Comparison of ENCODE assay signal across 26 cellular contexts in the genomic region with DNA sequence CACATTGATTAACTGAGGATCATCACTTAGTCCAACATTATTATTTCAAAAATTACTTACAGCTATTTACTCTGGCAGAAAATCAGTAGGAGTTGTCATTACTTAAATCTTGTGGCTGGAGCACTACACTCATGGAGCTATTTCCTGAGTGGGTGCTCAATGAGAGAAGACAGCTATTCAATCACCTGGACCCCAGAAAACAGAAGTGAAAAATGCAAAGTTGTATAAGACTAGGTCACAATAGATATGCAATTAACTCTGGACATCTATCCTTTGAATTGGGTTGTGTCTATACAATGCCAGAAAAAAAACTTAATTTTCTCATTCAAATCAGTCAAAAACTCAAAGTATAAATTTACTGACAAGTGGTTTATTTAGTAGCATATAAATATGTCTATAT.
DNase-seq lines count a peak whose midpoint lies in the region; ATAC-seq and TF ChIP-seq lines count a peak whose summit lies in the region.
"Had no signal": no experiment of that assay in that cellular context is flagged by ENCODE, and none has a peak within 500 bp of the region (broad histone marks: within the 10 kb centered on the region; RNA-seq: fewer than 3 reads in every experiment).

No MANE protein-coding gene starts in this region.

- H3K4me1 ChIP-seq in aorta (ENCODE audit: control insufficient read depth in 1 of 2, insufficient read depth in 2 of 2, low read length in 2 of 2) = no peaks in the 10 kb centered on the region
- H3K4me1 ChIP-seq: body of pancreas, sigmoid colon, transverse colon had no signal

- no peak for TF ChIP-seq CTCF in coronary artery (IDR thresholded peaks at IDR 0.05)

- peaks cover 1% of the 10 kb centered on the region for H3K9me3 ChIP-seq in aorta (ENCODE audit: control insufficient read depth, low read length)
- H3K9me3 ChIP-seq: body of pancreas, MG63, sigmoid colon, transverse colon had no signal

- peak; percentile 70 for ATAC-seq in GM21786 (IDR thresholded peaks at IDR 0.05; ENCODE audit: unreplicated experiment)
- peak; percentile 85 for ATAC-seq in HG03135 (IDR thresholded peaks at IDR 0.05; ENCODE audit: unreplicated experiment)
- ATAC-seq in HG02840 (IDR thresholded peaks at IDR 0.05; ENCODE audit: low FRiP score, unreplicated experiment) = no peak
- ATAC-seq in aorta (ENCODE audit: low FRiP score) = no peak
- ATAC-seq: body of pancreas, left lobe of liver had no signal

- H3K27ac ChIP-seq in coronary artery (no peak overlapping the region), aorta (ENCODE audit: low read depth in 1 of 2, low read length in 2 of 2) (no peak overlapping the region)
- H3K27ac ChIP-seq: 22Rv1, body of pancreas, RWPE1, sigmoid colon, transverse colon had no signal

- no peaks in the 10 kb centered on the region for H3K4me1 Mint-ChIP-seq in activated naive CD4-positive, alpha-beta T cell treated with anti-CD3 and anti-CD28 coated beads, Interleukin-2, amount 50 U/mL, for 24 hours
- H3K4me1 Mint-ChIP-seq: activated naive CD8-positive, alpha-beta T cell treated with anti-CD3 and anti-CD28 coated beads for 36 hours; IgD-negative memory B cell; nephron had no signal

- H3K36me3 Mint-ChIP-seq in activated naive CD4-positive, alpha-beta T cell treated with anti-CD3 and anti-CD28 coated beads, Interleukin-2, amount 50 U/mL, for 24 hours = no peaks in the 10 kb centered on the region
- H3K36me3 Mint-ChIP-seq: activated naive CD8-positive, alpha-beta T cell treated with anti-CD3 and anti-CD28 coated beads for 36 hours; IgD-negative memory B cell; mesothelial cell of epicardium had no signal

- no peaks in the 10 kb centered on the region for H3K27me3 ChIP-seq in aorta (ENCODE audit: control insufficient read depth in 1 of 2, insufficient read depth in 2 of 2, low read length in 1 of 2)
- H3K27me3 ChIP-seq: body of pancreas, MG63, sigmoid colon, transverse colon had no signal

- peaks cover 2% of the 10 kb centered on the region for H3K27me3 Mint-ChIP-seq in activated naive CD4-positive, alpha-beta T cell treated with anti-CD3 and anti-CD28 coated beads, Interleukin-2, amount 50 U/mL, for 24 hours
- H3K27me3 Mint-ChIP-seq: activated naive CD8-positive, alpha-beta T cell treated with anti-CD3 and anti-CD28 coated beads for 36 hours had no signal

- intact Hi-C loops in aorta (cut with DNase I) = no loop called here

- H3K9me3 Mint-ChIP-seq in activated naive CD4-positive, alpha-beta T cell treated with anti-CD3 and anti-CD28 coated beads, Interleukin-2, amount 50 U/mL, for 24 hours = no peaks in the 10 kb centered on the region
- H3K9me3 Mint-ChIP-seq: activated naive CD8-positive, alpha-beta T cell treated with anti-CD3 and anti-CD28 coated beads for 36 hours; endodermal cell; IgD-negative memory B cell had no signal

- no peak overlapping the region for H3K4me3 Mint-ChIP-seq in activated naive CD4-positive, alpha-beta T cell treated with anti-CD3 and anti-CD28 coated beads, Interleukin-2, amount 50 U/mL, for 24 hours
- H3K4me3 Mint-ChIP-seq: activated naive CD8-positive, alpha-beta T cell treated with anti-CD3 and anti-CD28 coated beads for 36 hours; endodermal cell; IgD-negative memory B cell; mesothelial cell of epicardium; nephron had no signal

- H3K27ac Mint-ChIP-seq in activated naive CD4-positive, alpha-beta T cell treated with anti-CD3 and anti-CD28 coated beads, Interleukin-2, amount 50 U/mL, for 24 hours = peak overlapping the region; percentile 25
- H3K27ac Mint-ChIP-seq: activated naive CD8-positive, alpha-beta T cell treated with anti-CD3 and anti-CD28 coated beads for 36 hours; endodermal cell; IgD-negative memory B cell; mesothelial cell of epicardium; nephron had no signal

- H3K4me3 ChIP-seq in coronary artery (no peak overlapping the region), aorta (ENCODE audit: low read length in 2 of 2) (no peak overlapping the region)
- H3K4me3 ChIP-seq: body of pancreas, MG63, sigmoid colon, transverse colon had no signal

- no peak for DNase-seq in activated naive CD4-positive, alpha-beta T cell treated with Interleukin-2 at 50 U/mL for 16 hours
- no peak for DNase-seq in coronary artery (ENCODE audit: low spot score)
- no peak for DNase-seq in SIG-M5 (lab: John Stamatoyannopoulos, UW)
- DNase-seq in aorta = no peak
- DNase-seq: activated CD4-positive, alpha-beta T cell treated with anti-CD3 and anti-CD28 coated beads for 1 hour; activated naive CD8-positive, alpha-beta T cell treated with anti-CD3 and anti-CD28 coated beads for 36 hours; AML-193; body of pancreas; DMS79 treated with DMSO at 0.1 percent for 48 hours; endodermal cell; MG63; NCI-H1694 treated with DMSO at 0.1 percent for 48 hours; posterior cingulate gyrus; sigmoid colon; stimulated activated naive CD4-positive, alpha-beta T cell; transverse colon had no signal

- no peaks in the 10 kb centered on the region for H3K36me3 ChIP-seq in aorta (ENCODE audit: control insufficient read depth in 1 of 2, insufficient read depth in 2 of 2, low read length in 1 of 2)
- H3K36me3 ChIP-seq: MG63, sigmoid colon, transverse colon had no signal

Comparison
In these comparisons a context has a peak if more than half of its experiments do, and no peak if none do; other contexts are left out.
1. ATAC-seq: peak in GM21786 (single experiment) and HG03135 (single experiment); none in HG02840 (single experiment) and aorta (single experiment).